9 cellular contexts compared by ENCODE assay signal in the genomic region with DNA sequence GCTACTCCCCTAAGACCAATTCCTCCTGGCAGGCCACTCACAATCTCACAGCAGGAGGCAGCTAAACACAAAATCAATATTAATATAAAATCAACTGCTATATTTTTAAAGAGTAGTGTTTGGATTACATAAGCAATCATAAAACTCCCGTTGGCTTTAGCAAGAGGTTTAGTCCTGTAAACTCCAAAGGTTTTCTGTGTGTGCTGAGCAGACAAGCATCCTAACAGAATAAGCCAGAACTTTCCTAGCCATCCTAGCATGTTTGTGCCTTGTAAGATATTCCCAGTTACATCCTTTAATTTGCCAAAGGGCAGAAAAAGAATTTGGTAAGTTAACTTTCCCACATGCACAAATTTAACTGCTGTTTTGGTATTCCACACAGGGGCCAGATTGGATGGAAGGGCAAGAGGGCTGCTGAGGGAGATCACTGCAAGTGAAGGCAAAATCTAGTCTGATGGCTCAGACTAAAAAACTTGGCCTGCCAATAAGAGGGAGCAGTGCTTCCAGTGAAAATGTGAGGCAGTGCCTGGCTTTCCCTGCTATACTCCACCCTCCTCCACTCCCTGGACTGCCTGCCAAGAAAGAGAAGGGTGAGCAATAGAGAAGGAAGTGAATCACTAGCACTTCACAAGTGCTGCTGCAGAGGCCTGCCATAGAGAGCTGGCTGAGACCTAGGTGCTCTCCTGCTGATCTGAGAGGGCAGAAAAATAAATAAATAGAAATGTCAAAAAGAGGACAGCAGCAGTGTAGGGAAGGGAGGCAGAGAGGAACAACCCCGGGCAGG. TPM values are rescaled to one million over a fixed set of nuclear protein-coding genes. Genes with fewer than 3 reads are reported as not detected.
DNase-seq lines count a peak whose midpoint lies in the region; ATAC-seq and TF ChIP-seq lines count a peak whose summit lies in the region.
"Not testable (repeated sequence)": the region's sequence is repeated elsewhere in the genome, so short reads cannot be mapped to it uniquely, and the experiment has no call there.
"Had no signal": no experiment of that assay in that cellular context is flagged by ENCODE, and none has a peak within 500 bp of the region (broad histone marks: within the 10 kb centered on the region; RNA-seq: fewer than 3 reads in every experiment).

No MANE protein-coding gene starts in this region.

- DNase-seq in Ammon's horn (ENCODE audit: low spot score) (peak; percentile 74), HS-5 (ENCODE audit: low read depth) (peak; percentile 15), PC-3 (peak; percentile 86), activated T-cell treated with anti-CD3 and anti-CD28 coated beads for 24 hours (ENCODE audit: low read depth) (peak; percentile 2), cerebellar cortex (ENCODE audit: low spot score) (peak; percentile 42), heart right ventricle (peak; percentile 44 to 89)
- not testable (repeated sequence) for DNase-seq in naive thymus-derived CD8-positive, alpha-beta T cell
- DNase-seq in stimulated activated CD4-positive, alpha-beta T cell treated with anti-CD3 and anti-CD28 coated beads, Interleukin-4, amount 100 ng/mL, for 4 hours = peak; percentile 4 to 25

- H3K27me3 ChIP-seq in PC-3 (ENCODE audit: low read length); heart right ventricle: not testable (repeated sequence)

- peak overlapping the region; percentile 55; the same call in 1 of the 2 replicates for H3K4me2 ChIP-seq in PC-3 (ENCODE audit: low read length)

- intact Hi-C loops in PC-3 (cut with micrococcal nuclease); heart right ventricle (cut with DNase I): not testable (repeated sequence)

- peak overlapping the region; percentile 63 for H3K9ac ChIP-seq in PC-3 (ENCODE audit: low read length)

- ATAC-seq in PC-3 = peak; percentile 79
- ATAC-seq in heart right ventricle = peak; percentile 98 to 100 (median 100)
- peak; percentile 50 to 54 for ATAC-seq in naive thymus-derived CD8-positive, alpha-beta T cell

- H3K4me3 Mint-ChIP-seq in naive thymus-derived CD8-positive, alpha-beta T cell = peak overlapping the region in 9 of 10 donors; percentile 55 to 81 (median 70)

- not testable (repeated sequence) for H2AFZ ChIP-seq in PC-3 (ENCODE audit: low read length)

- POLR2A ChIA-PET in PC-3 (lab: Charles Lee; ENCODE audit: unreplicated experiment); naive thymus-derived CD8-positive, alpha-beta T cell (lab: Charles Lee): not testable (repeated sequence)

- not testable (repeated sequence) for H3K36me3 ChIP-seq in PC-3 (ENCODE audit: low read depth, low read length); heart right ventricle

- H3K79me2 ChIP-seq in PC-3 (ENCODE audit: low read length) = peaks cover 52% of the 10 kb centered on the region

- H3K9me2 ChIP-seq in PC-3 (replicated peaks; ENCODE audit: low read length) = not testable (repeated sequence)

- H3F3A ChIP-seq in PC-3 (ENCODE audit: low read length, unreplicated experiment) = not testable (repeated sequence)

- WGBS in heart right ventricle, 2 donors = 42 to 51% methylated on average over 1 of the region's 2 CpGs

- peaks cover 17 to 65% (median 46%) of the 10 kb centered on the region in 4 donors for H3K4me1 Mint-ChIP-seq in naive thymus-derived CD8-positive, alpha-beta T cell

- not testable (repeated sequence) for H3K9me3 Mint-ChIP-seq in naive thymus-derived CD8-positive, alpha-beta T cell

- not testable (repeated sequence) for H3K9me3 ChIP-seq in PC-3 (ENCODE audit: low read length); heart right ventricle

- H3K27me3 Mint-ChIP-seq in naive thymus-derived CD8-positive, alpha-beta T cell = not testable (repeated sequence)

- peaks cover 64% of the 10 kb centered on the region for H3K4me1 ChIP-seq in PC-3 (ENCODE audit: insufficient read depth, low read length)
- H3K4me1 ChIP-seq in heart right ventricle = peaks cover 7 to 65% (median 34%) of the 10 kb centered on the region in 9 donors

- H4K20me1 ChIP-seq in PC-3 (ENCODE audit: low read length) = not testable (repeated sequence)

- not testable (repeated sequence) for H3K36me3 Mint-ChIP-seq in naive thymus-derived CD8-positive, alpha-beta T cell

- H3K4me3 ChIP-seq in PC-3 (ENCODE audit: low read length) = not testable (repeated sequence)
- H3K4me3 ChIP-seq in heart right ventricle = peak overlapping the region in 1 of 10 donors; percentile 7

- H3K27ac Mint-ChIP-seq in naive thymus-derived CD8-positive, alpha-beta T cell = peak overlapping the region in 9 of 10 donors; percentile 69 to 95 (median 85)

- TF ChIP-seq CTCF in PC-3 (conservative IDR thresholded peaks at IDR 0.05; ENCODE audit: low read depth, low read length); heart right ventricle (IDR thresholded peaks at IDR 0.05): not testable (repeated sequence)

- peak overlapping the region; percentile 89 for H3K27ac ChIP-seq in PC-3 (ENCODE audit: low read length)
- peak overlapping the region in 9 of 10 donors; percentile 64 to 87 (median 82) for H3K27ac ChIP-seq in heart right ventricle

- CTCF ChIA-PET in PC-3 (lab: Charles Lee) = not testable (repeated sequence)

- BruUV-seq in PC-3 (replicated peaks; lab: Mats Ljungman, UMichigan) = TSS peak; percentile 76

RNA-seq across cellular contexts. Expression of gene SPDYE16, which starts 39.9 kb away (rescaled TPM):
- total RNA-seq in PC-3 (2014; rRNA removed) (not detected in 2 replicates), heart right ventricle (under 1 TPM in 3 of 10 donors, not detected in 7; 0.17 to 0.57 (median 0.54) TPM)
- under 1 TPM; 0.06 to 0.22 TPM for polyA plus RNA-seq in heart right ventricle
- total RNA-seq in naive thymus-derived CD8-positive, alpha-beta T cell = under 1 TPM; 0.26 to 0.69 TPM
- not detected for polyA plus RNA-seq in naive thymus-derived CD8-positive, alpha-beta T cell
- total RNA-seq: activated B cell treated with CpG ODN at 0.5 μM for 24 hours had no signal

RNA-seq across cellular contexts. Expression of gene POMZP3, which starts 44.0 kb away (rescaled TPM):
- total RNA-seq in PC-3 (2014; rRNA removed) (5.9 and 10.1 TPM in 2 replicates), heart right ventricle (10 to 100 TPM in 2 of 10 donors, 1 to 10 TPM in 8; 3.5 to 14.9 (median 6.2) TPM)
- 10 to 100 TPM in 1 of 2 donors, 1 to 10 TPM in 1; 9.9 to 14.5 TPM for polyA plus RNA-seq in heart right ventricle
- 10 to 100 TPM; 19.7 to 20.5 TPM for total RNA-seq in naive thymus-derived CD8-positive, alpha-beta T cell
- 10 to 100 TPM in 1 of 3 donors, 1 to 10 TPM in 2; 1.6 to 14.3 (median 3.5) TPM for polyA plus RNA-seq in naive thymus-derived CD8-positive, alpha-beta T cell
